ENCODE assay signal across 14 cellular contexts in genomic region chr7:142812437-142813215, GRCh38. TPM values are rescaled to one million over a fixed set of nuclear protein-coding genes. Genes with fewer than 3 reads are reported as not detected.
DNase-seq lines count a peak whose midpoint lies in the region; ATAC-seq and TF ChIP-seq lines count a peak whose summit lies in the region.
"Had no signal": no experiment of that assay in that cellular context is flagged by ENCODE, and none has a peak within 500 bp of the region (broad histone marks: within the 10 kb centered on the region; RNA-seq: fewer than 3 reads in every experiment).

No MANE protein-coding gene starts in this region.

- no peak overlapping the region for H3K9ac ChIP-seq in OCI-LY3 (ENCODE audit: low read length)

- H3K36me3 ChIP-seq in OCI-LY3 (replicated peaks; ENCODE audit: low read depth, low read length) (no peaks in the 10 kb centered on the region), thyroid gland (no peaks in the 10 kb centered on the region)
- H3K36me3 ChIP-seq: right lobe of liver had no signal

- H3K4me3 ChIP-seq in OCI-LY3 (ENCODE audit: low read length): no peak overlapping the region
- no peak overlapping the region for H3K4me3 ChIP-seq in thyroid gland (replicated peaks in 1 of 3)
- H3K4me3 ChIP-seq: right lobe of liver had no signal

- 0 out of 2 replicates have a peak overlapping the region, but pooled peaks have one; percentile 2 for H3K4me2 ChIP-seq in OCI-LY3 (ENCODE audit: low read length)

- peaks cover 50% of the 10 kb centered on the region for H3K4me1 ChIP-seq in OCI-LY3 (ENCODE audit: low read length)
- H3K4me1 ChIP-seq in thyroid gland: no peaks in the 10 kb centered on the region
- H3K4me1 ChIP-seq: right lobe of liver had no signal

- no peak for DNase-seq in activated naive CD4-positive, alpha-beta T cell (lab: John Stamatoyannopoulos, UW)
- DNase-seq in central memory CD8-positive, alpha-beta T cell (ENCODE audit: low spot score in 2 of 2): no peak
- DNase-seq in ureter (ENCODE audit: low spot score) (peak; percentile 19), glutamatergic neuron (no peak), LoVo (ENCODE audit: low spot score) (no peak), thyroid gland (no peak)
- DNase-seq: amygdala; effector memory CD8-positive, alpha-beta T cell; hippocampal formation; NCI-H1436 treated with DMSO at 0.1 percent for 48 hours; right lobe of liver had no signal

- H3K27ac Mint-ChIP-seq in activated naive CD4-positive, alpha-beta T cell treated with anti-CD3 and anti-CD28 coated beads, Interleukin-2, amount 50 U/mL, for 24 hours: peak overlapping the region; percentile 93
- H3K27ac Mint-ChIP-seq in central memory CD8-positive, alpha-beta T cell (ENCODE audit: low read depth): peak overlapping the region; percentile 99
- no peak overlapping the region for H3K27ac Mint-ChIP-seq in glutamatergic neuron (ENCODE audit: unreplicated experiment)

- H3K27ac ChIP-seq in OCI-LY3 (ENCODE audit: low read length) (no peak overlapping the region), thyroid gland (no peak overlapping the region)
- H3K27ac ChIP-seq: HL-60, right lobe of liver had no signal

- peak overlapping the region; percentile 81 for H3K4me3 Mint-ChIP-seq in activated naive CD4-positive, alpha-beta T cell treated with anti-CD3 and anti-CD28 coated beads, Interleukin-2, amount 50 U/mL, for 24 hours
- peak overlapping the region; percentile 24 for H3K4me3 Mint-ChIP-seq in central memory CD8-positive, alpha-beta T cell
- H3K4me3 Mint-ChIP-seq in glutamatergic neuron (ENCODE audit: unreplicated experiment): no peak overlapping the region

- TF ChIP-seq CTCF in OCI-LY3 (IDR thresholded peaks at IDR 0.05; ENCODE audit: low read depth, low read length) (no peak), glutamatergic neuron (IDR thresholded peaks at IDR 0.05; ENCODE audit: partially characterized antibody, unreplicated experiment) (no peak), thyroid gland (IDR thresholded peaks at IDR 0.05) (no peak)

- H3K27me3 ChIP-seq in OCI-LY3 (ENCODE audit: low read depth, low read length): no peaks in the 10 kb centered on the region; the same call in 1 of the 2 replicates
- no peaks in the 10 kb centered on the region for H3K27me3 ChIP-seq in thyroid gland
- H3K27me3 ChIP-seq: right lobe of liver had no signal

- TF ChIP-seq POLR2A in thyroid gland (IDR thresholded peaks at IDR 0.05): no peak

- peaks cover 82% of the 10 kb centered on the region for H3K4me1 Mint-ChIP-seq in activated naive CD4-positive, alpha-beta T cell treated with anti-CD3 and anti-CD28 coated beads, Interleukin-2, amount 50 U/mL, for 24 hours
- peaks cover 50% of the 10 kb centered on the region for H3K4me1 Mint-ChIP-seq in central memory CD8-positive, alpha-beta T cell
- H3K4me1 Mint-ChIP-seq in glutamatergic neuron (ENCODE audit: low read depth, unreplicated experiment): peaks cover 23% of the 10 kb centered on the region

- no peaks in the 10 kb centered on the region for H3K27me3 Mint-ChIP-seq in activated naive CD4-positive, alpha-beta T cell treated with anti-CD3 and anti-CD28 coated beads, Interleukin-2, amount 50 U/mL, for 24 hours
- H3K27me3 Mint-ChIP-seq in central memory CD8-positive, alpha-beta T cell: peaks cover 19% of the 10 kb centered on the region
- H3K27me3 Mint-ChIP-seq in glutamatergic neuron (ENCODE audit: unreplicated experiment): peaks cover 2% of the 10 kb centered on the region

- peaks cover 9% of the 10 kb centered on the region; the same call in 1 of the 2 replicates for H3K9me3 ChIP-seq in OCI-LY3 (ENCODE audit: insufficient read depth, low read length)
- H3K9me3 ChIP-seq in thyroid gland: no peaks in the 10 kb centered on the region
- H3K9me3 ChIP-seq: right lobe of liver had no signal

- intact Hi-C loops in thyroid gland (cut with DNase I): no loop called here

- H3K36me3 Mint-ChIP-seq in activated naive CD4-positive, alpha-beta T cell treated with anti-CD3 and anti-CD28 coated beads, Interleukin-2, amount 50 U/mL, for 24 hours: no peaks in the 10 kb centered on the region
- peaks cover 27% of the 10 kb centered on the region for H3K36me3 Mint-ChIP-seq in central memory CD8-positive, alpha-beta T cell (ENCODE audit: insufficient read depth)
- no peaks in the 10 kb centered on the region for H3K36me3 Mint-ChIP-seq in glutamatergic neuron (ENCODE audit: unreplicated experiment)

- no peaks in the 10 kb centered on the region for H4K20me1 ChIP-seq in OCI-LY3 (ENCODE audit: insufficient read depth, low read length)

- H2AFZ ChIP-seq in OCI-LY3 (ENCODE audit: low read depth, low read length): no peak overlapping the region

- H3K79me2 ChIP-seq in OCI-LY3 (ENCODE audit: low read length): no peaks in the 10 kb centered on the region

- no peak for ATAC-seq in central memory CD8-positive, alpha-beta T cell (replicated peaks; ENCODE audit: extremely low read depth, poor library complexity, severe bottlenecking)
- ATAC-seq: effector memory CD8-positive, alpha-beta T cell had no signal

- WGBS in thyroid gland, 2 donors: 62 to 69% methylated on average over 5 to 7 of the region's 7 CpGs

- no peaks in the 10 kb centered on the region for H3K9me3 Mint-ChIP-seq in activated naive CD4-positive, alpha-beta T cell treated with anti-CD3 and anti-CD28 coated beads, Interleukin-2, amount 50 U/mL, for 24 hours
- H3K9me3 Mint-ChIP-seq in central memory CD8-positive, alpha-beta T cell: no peaks in the 10 kb centered on the region
- peaks cover 2% of the 10 kb centered on the region for H3K9me3 Mint-ChIP-seq in glutamatergic neuron (ENCODE audit: unreplicated experiment)
- H3K9me3 Mint-ChIP-seq: effector memory CD8-positive, alpha-beta T cell had no signal

RNA-seq across cellular contexts. Expression of gene PRSS2, which starts 41.9 kb away (rescaled TPM):
- total RNA-seq in ureter (not detected), glutamatergic neuron (ENCODE audit: unreplicated experiment) (not detected), thyroid gland (not detected)

RNA-seq across cellular contexts. Expression of gene EPHB6, which starts 42.2 kb away (rescaled TPM):
- total RNA-seq in ureter: 55.9 TPM
- total RNA-seq in glutamatergic neuron (ENCODE audit: unreplicated experiment): 21.4 TPM
- total RNA-seq in thyroid gland: 10 to 100 TPM; 20.0 to 46.2 (median 27.4) TPM
